21 cellular contexts compared by ENCODE assay signal in genomic region chr13:76973920-76974617, GRCh38. TPM values are rescaled to one million over a fixed set of nuclear protein-coding genes. Genes with fewer than 3 reads are reported as not detected.
DNase-seq lines count a peak whose midpoint lies in the region; ATAC-seq and TF ChIP-seq lines count a peak whose summit lies in the region.
"Had no signal": no experiment of that assay in that cellular context is flagged by ENCODE, and none has a peak within 500 bp of the region (broad histone marks: within the 10 kb centered on the region; RNA-seq: fewer than 3 reads in every experiment).

No MANE protein-coding gene starts in this region.

- no peaks in the 10 kb centered on the region for H3K27me3 ChIP-seq in SK-N-SH (ENCODE audit: insufficient read depth)
- H3K27me3 ChIP-seq: BLaER1 had no signal

- H4K20me1 ChIP-seq in SK-N-SH (ENCODE audit: insufficient read depth): no peaks in the 10 kb centered on the region
- H4K20me1 ChIP-seq: BLaER1 had no signal

- H3K4me1 Mint-ChIP-seq in activated T-cell treated with anti-CD3 and anti-CD28 coated beads, Interleukin-2, amount 50 U/mL, for 72 hours (ENCODE audit: low read depth): peaks cover 5% of the 10 kb centered on the region
- H3K4me1 Mint-ChIP-seq in WTC11: peaks cover 21% of the 10 kb centered on the region

- no peak overlapping the region for H3K27ac Mint-ChIP-seq in activated T-cell treated with anti-CD3 and anti-CD28 coated beads, Interleukin-2, amount 50 U/mL, for 72 hours
- no peak overlapping the region for H3K27ac Mint-ChIP-seq in WTC11
- H3K27ac Mint-ChIP-seq: CD14-positive monocyte; CD4-positive, alpha-beta memory T cell; HFFc6; IgD-negative memory B cell had no signal

- no peak overlapping the region for H2AFZ ChIP-seq in SK-N-SH (ENCODE audit: low read depth)

- no peak overlapping the region for H3K27ac ChIP-seq in SK-N-SH (ENCODE audit: low read depth in 2 of 2, low read length in 1 of 2)
- H3K27ac ChIP-seq: BLaER1 had no signal

- peak; percentile 39 to 58 for ATAC-seq in activated T-cell treated with anti-CD3 and anti-CD28 coated beads, Interleukin-2, amount 50 U/mL, for 72 hours (replicated peaks in 1 of 2)
- peak; percentile 56 for ATAC-seq in WTC11
- ATAC-seq: GM12878, HepG2 had no signal

- no peak overlapping the region for H3K9ac ChIP-seq in SK-N-SH
- H3K9ac ChIP-seq: BLaER1 had no signal

- TF ChIP-seq RAD21 in SK-N-SH (IDR thresholded peaks at IDR 0.05; ENCODE audit: low read length): no peak

- POLR2A ChIA-PET in WTC11 (lab: Charles Lee): interaction anchor here (0.6 to 1.0 kb wide), 2 partner anchors 87 to 504 kb away, joined by 4 read pairs; no protein-coding TSS in a partner anchor
- POLR2A ChIA-PET in SK-N-SH (lab: Yijun Ruan, JAX): no interaction called here

- H3K36me3 Mint-ChIP-seq in activated T-cell treated with anti-CD3 and anti-CD28 coated beads, Interleukin-2, amount 50 U/mL, for 72 hours (ENCODE audit: insufficient read depth in 2 of 2): no peaks in the 10 kb centered on the region
- H3K36me3 Mint-ChIP-seq in WTC11: no peaks in the 10 kb centered on the region
- H3K36me3 Mint-ChIP-seq: CD14-positive monocyte; CD4-positive, alpha-beta memory T cell had no signal

- no peak for DNase-seq in activated T-cell treated with anti-CD3 and anti-CD28 coated beads, Interleukin-2, amount 50 U/mL, for 72 hours
- DNase-seq in activated T-cell treated with anti-CD3 and anti-CD28 coated beads for 4 hours (no peak), WTC11 (ENCODE audit: low spot score) (no peak), islet precursor cell (peak; percentile 1), pons (ENCODE audit: low spot score) (no peak), SK-N-SH (no peak), COLO829 (ENCODE audit: low spot score) (no peak)
- DNase-seq in activated naive CD4-positive, alpha-beta T cell treated with anti-CD3 and anti-CD28 coated beads, Interleukin-2, amount 50 U/mL, for 16 hours: no peak
- DNase-seq: 8988T; CD4-positive, alpha-beta memory T cell; GDM1; HCEC 1CT; HFFc6; KBM-7 had no signal

- no peaks in the 10 kb centered on the region for H3F3A ChIP-seq in SK-N-SH (replicated peaks; ENCODE audit: insufficient read depth)

- WGBS in SK-N-SH (ENCODE audit: low lambda C conversion rate): 66% methylated on average over 4 of the region's 6 CpGs

- H3K27me3 Mint-ChIP-seq in activated T-cell treated with anti-CD3 and anti-CD28 coated beads, Interleukin-2, amount 50 U/mL, for 72 hours (ENCODE audit: low read depth): peaks cover 23% of the 10 kb centered on the region
- no peaks in the 10 kb centered on the region for H3K27me3 Mint-ChIP-seq in WTC11 (ENCODE audit: low read depth)

- no peaks in the 10 kb centered on the region for H3K9me3 Mint-ChIP-seq in activated T-cell treated with anti-CD3 and anti-CD28 coated beads, Interleukin-2, amount 50 U/mL, for 72 hours
- H3K9me3 Mint-ChIP-seq in WTC11: no peaks in the 10 kb centered on the region
- H3K9me3 Mint-ChIP-seq: CD4-positive, alpha-beta memory T cell; HFFc6; IgD-negative memory B cell had no signal

- TF ChIP-seq EP300 in SK-N-SH (IDR thresholded peaks at IDR 0.05; ENCODE audit: borderline replicate concordance in 1 of 2, low read depth in 1 of 2, low read length in 1 of 2): no peak

- no peaks in the 10 kb centered on the region for H3K9me2 ChIP-seq in SK-N-SH

- H3K4me1 ChIP-seq in SK-N-SH (ENCODE audit: control insufficient read depth in 1 of 2, insufficient read depth in 2 of 2, low read depth in 1 of 2, low read length in 1 of 2): peaks cover 0 to 5% of the 10 kb centered on the region in 2 experiments; a peak in 1 of 4 replicates
- H3K4me1 ChIP-seq: BLaER1 had no signal

- no peaks in the 10 kb centered on the region for H3K79me2 ChIP-seq in SK-N-SH (ENCODE audit: insufficient read depth)

- no peak overlapping the region for H3K4me3 Mint-ChIP-seq in activated T-cell treated with anti-CD3 and anti-CD28 coated beads, Interleukin-2, amount 50 U/mL, for 72 hours
- H3K4me3 Mint-ChIP-seq in WTC11: no peak overlapping the region
- H3K4me3 Mint-ChIP-seq: CD14-positive monocyte; CD4-positive, alpha-beta memory T cell; HFFc6; IgD-negative memory B cell had no signal

- H3K4me2 ChIP-seq in SK-N-SH: no peak overlapping the region
- H3K4me2 ChIP-seq: BLaER1 had no signal

- TF ChIP-seq CTCF in WTC11 (IDR thresholded peaks at IDR 0.05) (no peak), SK-N-SH (IDR thresholded peaks at IDR 0.05) (no peak)

- no peak overlapping the region for H3K4me3 ChIP-seq in SK-N-SH (ENCODE audit: low read depth in 2 of 2, low read length in 1 of 2)
- H3K4me3 ChIP-seq: BLaER1, GM12878 had no signal

- CTCF ChIA-PET in WTC11 (lab: Charles Lee) (interaction anchor here (0.6 kb wide), 1 partner anchor 70 kb away, joined by 3 read pairs; no protein-coding TSS in a partner anchor), SK-N-SH (lab: Yijun Ruan, JAX) (interaction anchor here (0.9 to 1.2 kb wide), 2 partner anchors 88 to 957 kb away, joined by 3 read pairs; no protein-coding TSS in a partner anchor)

- no peaks in the 10 kb centered on the region for H3K9me3 ChIP-seq in SK-N-SH

- H3K36me3 ChIP-seq in SK-N-SH (replicated peaks in 1 of 2; ENCODE audit: control insufficient read depth in 1 of 2, insufficient read depth in 2 of 2, low read length in 1 of 2): no peaks in the 10 kb centered on the region
- H3K36me3 ChIP-seq: BLaER1 had no signal

TF ChIP-seq in WTC11, 78 proteins besides CTCF, POLR2A, EP300 and RAD21:
- TF ChIP-seq USF2 (CRISPR knock-in tag; IDR thresholded peaks at IDR 0.05) (peak; percentile 59), ATF3 (CRISPR knock-in tag; conservative IDR thresholded peaks at IDR 0.05) (no peak)

TF ChIP-seq in SK-N-SH, 30 proteins besides CTCF, POLR2A, EP300 and RAD21:
- no peak for TF ChIP-seq TCF12 (IDR thresholded peaks at IDR 0.05)
- no peak for TF ChIP-seq GATA2 (CRISPR knock-in tag; IDR thresholded peaks at IDR 0.05)
- TF ChIP-seq ZBTB33 (IDR thresholded peaks at IDR 0.05; ENCODE audit: borderline replicate concordance, low read depth): no peak
- no peak for TF ChIP-seq REST (IDR thresholded peaks at IDR 0.05; ENCODE audit: low read depth, low read length)
- no peak for TF ChIP-seq NRF1 (IDR thresholded peaks at IDR 0.05; ENCODE audit: low read depth, low read length)
- no peak for TF ChIP-seq RFX5 (IDR thresholded peaks at IDR 0.05; ENCODE audit: low read length)
- no peak for TF ChIP-seq TAF1 (IDR thresholded peaks at IDR 0.05; ENCODE audit: borderline replicate concordance, low read depth, low read length)

RNA-seq across cellular contexts. Expression of gene CLN5, which starts 17.8 kb away (rescaled TPM):
- total RNA-seq in activated T-cell treated with anti-CD3 and anti-CD28 coated beads, Interleukin-2, amount 50 U/mL, for 72 hours: 10 to 100 TPM; 14.0 to 16.4 TPM
- 9.2 to 11.9 TPM (median 9.3 TPM) in 3 replicates for total RNA-seq in WTC11 (2021)
- polyA plus RNA-seq in SK-N-SH (2012; rRNA removed): 11.6 and 13.3 TPM in 2 replicates
- 12.6 and 16.3 TPM in 2 replicates for polyA plus RNA-seq in SK-N-SH (2012; cell fraction: cytosol; rRNA removed)
- 17.4 and 25.0 TPM in 2 replicates for polyA plus RNA-seq in SK-N-SH (2012; cell fraction: nucleus; rRNA removed)

RNA-seq across cellular contexts. Expression of gene ACOD1, which starts 25.8 kb away (rescaled TPM):
- total RNA-seq in activated T-cell treated with anti-CD3 and anti-CD28 coated beads, Interleukin-2, amount 50 U/mL, for 72 hours: not detected
- total RNA-seq in WTC11 (2021): not detected in 3 replicates
- not detected in 2 replicates for polyA plus RNA-seq in SK-N-SH (2012; rRNA removed)
- polyA plus RNA-seq in SK-N-SH (2012; cell fraction: cytosol; rRNA removed): not detected in 2 replicates
- polyA plus RNA-seq in SK-N-SH (2012; cell fraction: nucleus; rRNA removed): not detected in 2 replicates
- total RNA-seq: A673; CD4-positive, alpha-beta memory T cell; GM12878; HepG2; HFFc6 had no signal
- polyA plus RNA-seq: AG04450; CD14-positive monocyte; CD4-positive, alpha-beta memory T cell; GM12878; HepG2; IgD-negative memory B cell had no signal

RNA-seq across cellular contexts. Expression of gene FBXL3, which starts 52.9 kb away (rescaled TPM):
- 10 to 100 TPM; 40.3 to 44.5 TPM for total RNA-seq in activated T-cell treated with anti-CD3 and anti-CD28 coated beads, Interleukin-2, amount 50 U/mL, for 72 hours
- 9.9 to 10.4 TPM (median 9.9 TPM) in 3 replicates for total RNA-seq in WTC11 (2021)
- 13.6 and 19.2 TPM in 2 replicates for polyA plus RNA-seq in SK-N-SH (2012; rRNA removed)
- 17.6 and 18.6 TPM in 2 replicates for polyA plus RNA-seq in SK-N-SH (2012; cell fraction: cytosol; rRNA removed)
- polyA plus RNA-seq in SK-N-SH (2012; cell fraction: nucleus; rRNA removed): 15.6 and 17.6 TPM in 2 replicates
